10 cellular contexts compared by ENCODE assay signal in the genomic region with DNA sequence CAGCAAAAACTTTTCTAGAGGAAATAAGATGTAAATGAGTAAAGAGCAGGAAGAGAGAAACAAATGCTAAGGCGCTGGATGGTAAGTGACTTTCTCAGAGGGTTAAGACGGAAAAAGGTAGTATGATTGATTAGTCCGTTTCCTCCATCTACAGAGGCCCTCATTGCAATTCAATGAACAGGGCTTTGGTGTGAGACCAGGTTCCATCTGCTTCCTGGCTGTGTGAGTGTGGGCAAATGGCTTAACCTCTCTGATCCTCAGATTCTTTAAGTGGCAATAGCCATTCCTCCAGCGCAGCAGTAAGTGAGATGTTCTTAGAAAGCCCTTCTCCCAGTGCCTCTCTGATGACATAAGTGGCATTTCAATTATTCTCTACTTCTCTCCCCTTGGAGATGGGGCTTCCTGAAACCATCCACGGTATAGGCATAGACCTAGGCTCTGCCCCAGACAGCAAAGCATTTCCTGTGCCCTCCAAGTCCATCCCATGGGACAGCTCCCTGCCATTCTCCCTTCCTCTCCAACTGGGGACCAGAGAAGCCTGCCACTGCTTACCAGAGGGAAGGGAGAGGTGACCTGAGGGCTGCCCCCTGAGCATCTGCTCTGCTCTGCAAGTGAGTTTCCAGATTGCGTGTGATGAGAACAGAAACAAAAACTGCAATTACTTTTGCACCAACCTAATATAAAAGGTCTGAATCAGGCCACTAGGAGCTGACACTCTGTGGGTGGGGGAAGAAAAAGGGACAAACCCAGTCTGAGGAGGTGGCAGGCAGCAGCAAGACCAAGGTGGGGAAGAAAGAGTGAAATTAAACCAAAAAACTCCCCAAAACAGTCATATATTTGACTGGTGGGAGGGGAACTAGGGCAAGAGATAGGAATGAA. TPM values are rescaled to one million over a fixed set of nuclear protein-coding genes. Genes with fewer than 3 reads are reported as not detected.
DNase-seq lines count a peak whose midpoint lies in the region; ATAC-seq, FAIRE-seq and TF ChIP-seq lines count a peak whose summit lies in the region.
"Had no signal": no experiment of that assay in that cellular context is flagged by ENCODE, and none has a peak within 500 bp of the region (broad histone marks: within the 10 kb centered on the region; RNA-seq: fewer than 3 reads in every experiment).

No MANE protein-coding gene starts in this region.

- H3T11ph ChIP-seq in H9 (ENCODE audit: low read length), result no peak overlapping the region

- TF ChIP-seq CTCF in fibroblast of the aortic adventitia (IDR thresholded peaks at IDR 0.05; ENCODE audit: insufficient read depth, low read length) (peak; percentile 8), pancreas (IDR thresholded peaks at IDR 0.05) (no peak), H9 (conservative IDR thresholded peaks at IDR 0.05) (no peak), sigmoid colon (IDR thresholded peaks at IDR 0.05) (no peak)

- H2BK20ac ChIP-seq in H9 (ENCODE audit: low read depth, low read length, poor library complexity, severe bottlenecking), result no peak overlapping the region

- H3K27ac ChIP-seq in pancreas (no peak overlapping the region), H9 (ENCODE audit: insufficient read length, low read depth, low read length) (no peak overlapping the region), sigmoid colon (no peak overlapping the region)

- no peak overlapping the region for H3K4me3 Mint-ChIP-seq in H9
- H3K4me3 Mint-ChIP-seq: neural crest cell had no signal

- H3K4me3 ChIP-seq in fibroblast of the aortic adventitia (ENCODE audit: low read depth, low read length), result no peak overlapping the region
- H3K4me3 ChIP-seq in pancreas, result no peak overlapping the region
- H3K4me3 ChIP-seq in sigmoid colon, result no peak overlapping the region

- H2BK12ac ChIP-seq in H9 (ENCODE audit: insufficient read length, low read depth, low read length), result no peak overlapping the region

- H3K36me3 ChIP-seq in pancreas (no peaks in the 10 kb centered on the region), sigmoid colon (no peaks in the 10 kb centered on the region)

- no peaks in the 10 kb centered on the region for H3K79me2 ChIP-seq in H9 (ENCODE audit: insufficient read depth, low read length)

- intact Hi-C loops in pancreas (cut with DNase I) (no loop called here), sigmoid colon (cut with DNase I) (no loop called here)

- no peak overlapping the region for H2BK5ac ChIP-seq in H9 (ENCODE audit: insufficient read length, low read length)

- H3K27me3 Mint-ChIP-seq in H9 (ENCODE audit: low read depth), result peaks cover 10% of the 10 kb centered on the region

- DNase-seq in fibroblast of the aortic adventitia (ENCODE audit: low read depth) (no peak), NCI-H2029 treated with DMSO at 0.1 percent for 48 hours (lab: John Stamatoyannopoulos, UW) (no peak), pancreas (no peak), H9 (no peak), sigmoid colon (no peak)

- no peak overlapping the region; a peak in 1 of 7 replicates for H3K27ac Mint-ChIP-seq in H9

- no peaks in the 10 kb centered on the region for H4K20me1 ChIP-seq in H9 (ENCODE audit: control insufficient read depth, insufficient read depth, insufficient read length)

- H3K9me3 Mint-ChIP-seq in H9, result no peaks in the 10 kb centered on the region
- H3K9me3 Mint-ChIP-seq: neural crest cell had no signal

- no peak overlapping the region for H3K14ac ChIP-seq in H9 (ENCODE audit: insufficient read depth, low read length)

- H3K9me3 ChIP-seq in pancreas, result no peaks in the 10 kb centered on the region
- no peaks in the 10 kb centered on the region for H3K9me3 ChIP-seq in H9 (ENCODE audit: control insufficient read depth, low read depth, low read length)
- no peaks in the 10 kb centered on the region for H3K9me3 ChIP-seq in sigmoid colon

- no peak overlapping the region for H4K5ac ChIP-seq in H9 (ENCODE audit: insufficient read length, low read depth, low read length)

- 89 to 90% methylated on average over 6 of the region's 6 CpGs for WGBS in pancreas, 2 donors
- no CpG with 5 or more reads among the region's 6 CpGs for WGBS in H9 (ENCODE audit: extremely low coverage, insufficient read length, low lambda C conversion rate)
- 71 to 86% methylated on average over 6 of the region's 6 CpGs for WGBS in sigmoid colon, 2 donors

- H3K4me1 ChIP-seq in pancreas (no peaks in the 10 kb centered on the region), H9 (ENCODE audit: insufficient read depth, low read length) (no peaks in the 10 kb centered on the region), sigmoid colon (no peaks in the 10 kb centered on the region)

- TF ChIP-seq POLR2A in GM18505 (IDR thresholded peaks at IDR 0.05; ENCODE audit: borderline replicate concordance, extremely low read depth, insufficient read depth, insufficient read length) (peak; percentile 27), sigmoid colon (IDR thresholded peaks at IDR 0.05) (no peak)

- H3K18ac ChIP-seq in H9 (ENCODE audit: insufficient read length, low read depth, low read length), result no peak overlapping the region

- no peak overlapping the region for H2AK5ac ChIP-seq in H9 (ENCODE audit: insufficient read length, low read length)

- FAIRE-seq in pancreas (lab: Jason Lieb, UNC), result no peak
- FAIRE-seq: endothelial cell of umbilical vein had no signal

- H2AFZ ChIP-seq in H9 (ENCODE audit: low read length), result no peak overlapping the region

- peaks cover under 1 to 11% of the 10 kb centered on the region in 2 experiments; a peak in 3 of 4 replicates for H3K4me1 Mint-ChIP-seq in H9
- H3K4me1 Mint-ChIP-seq: neural crest cell had no signal

- no peak for TF ChIP-seq EP300 in sigmoid colon (IDR thresholded peaks at IDR 0.05)

- H2BK15ac ChIP-seq in H9 (ENCODE audit: low read depth, low read length), result no peak overlapping the region

- no peak overlapping the region for H4K91ac ChIP-seq in H9 (ENCODE audit: insufficient read length, low read depth, low read length)

- no peaks in the 10 kb centered on the region for H3K36me3 Mint-ChIP-seq in H9 (ENCODE audit: insufficient read depth in 1 of 3, low read depth in 3 of 3)

- H3K56ac ChIP-seq in H9 (ENCODE audit: insufficient read length, low read depth, low read length), result no peak overlapping the region

- no peak overlapping the region for H4K8ac ChIP-seq in H9 (replicated peaks; ENCODE audit: insufficient read length, low read depth, low read length)

- H3K4ac ChIP-seq in H9 (ENCODE audit: low read depth, low read length), result no peak overlapping the region

- H3K27me3 ChIP-seq in pancreas, result no peaks in the 10 kb centered on the region
- no peaks in the 10 kb centered on the region for H3K27me3 ChIP-seq in H9 (ENCODE audit: insufficient read depth, low read length)
- H3K27me3 ChIP-seq in sigmoid colon, result no peaks in the 10 kb centered on the region

- H3K79me1 ChIP-seq in H9 (ENCODE audit: insufficient read depth, low read depth, low read length, poor library complexity, severe bottlenecking), result no peaks in the 10 kb centered on the region

- H3K4me2 ChIP-seq in H9 (ENCODE audit: insufficient read depth, insufficient read length, low read length), result no peak overlapping the region

- H2BK120ac ChIP-seq in H9 (ENCODE audit: low read depth, low read length, poor library complexity, severe bottlenecking), result no peak overlapping the region

- ATAC-seq in GM18505 (IDR thresholded peaks at IDR 0.05; ENCODE audit: unreplicated experiment) (peak; percentile 55), GM21526 (IDR thresholded peaks at IDR 0.05; ENCODE audit: low FRiP score, unreplicated experiment) (peak; percentile 61), HG03520 (IDR thresholded peaks at IDR 0.05; ENCODE audit: unreplicated experiment) (peak; percentile 54), pancreas (no peak)

- H3K23me2 ChIP-seq in H9 (ENCODE audit: insufficient read length, low read depth, low read length, poor library complexity, severe bottlenecking), result no peaks in the 10 kb centered on the region

- H3K9ac ChIP-seq in H9 (ENCODE audit: extremely low read depth, insufficient read length, low read length), result no peak overlapping the region

- no peak overlapping the region for H3K23ac ChIP-seq in H9 (ENCODE audit: insufficient read length, low read depth, low read length)

RNA-seq across cellular contexts. Expression of a gene that starts 12.7 kb away (rescaled TPM):
- total RNA-seq in fibroblast of the aortic adventitia (ENCODE audit: low replicate concordance), result 242 and 458 TPM in 2 replicates
- total RNA-seq in pancreas, result 100 to 1,000 TPM; 343 to 677 (median 391) TPM
- 100 to 1,000 TPM; 133 TPM for polyA plus RNA-seq in pancreas
- total RNA-seq in H9 (2021), result 5.2 and 6.1 TPM in 2 replicates
- 100 to 1,000 TPM in 2 of 4 donors, 10 to 100 TPM in 2; 74.2 to 228 (median 119) TPM for total RNA-seq in sigmoid colon
- polyA plus RNA-seq in sigmoid colon, result 100 to 1,000 TPM in 1 of 3 donors, 10 to 100 TPM in 2; 28.4 to 154 (median 37.8) TPM

Comparison
In these comparisons a context has a peak if more than half of its experiments do, and no peak if none do; other contexts are left out.
1. ATAC-seq: peak in GM18505 (single experiment), GM21526 (single experiment) and HG03520 (single experiment); none in pancreas (0 of 4).
2. RNA of a gene that starts 12.7 kb away (total RNA-seq): 242 to 458 TPM in fibroblast of the aortic adventitia, 343 to 677 TPM in pancreas and 74.2 to 228 TPM in sigmoid colon; 5.2 to 6.1 TPM in H9; every median in the first group is over 10 times any median in the second.